Comparison of ENCODE assay signal across 26 cellular contexts in the genomic region with DNA sequence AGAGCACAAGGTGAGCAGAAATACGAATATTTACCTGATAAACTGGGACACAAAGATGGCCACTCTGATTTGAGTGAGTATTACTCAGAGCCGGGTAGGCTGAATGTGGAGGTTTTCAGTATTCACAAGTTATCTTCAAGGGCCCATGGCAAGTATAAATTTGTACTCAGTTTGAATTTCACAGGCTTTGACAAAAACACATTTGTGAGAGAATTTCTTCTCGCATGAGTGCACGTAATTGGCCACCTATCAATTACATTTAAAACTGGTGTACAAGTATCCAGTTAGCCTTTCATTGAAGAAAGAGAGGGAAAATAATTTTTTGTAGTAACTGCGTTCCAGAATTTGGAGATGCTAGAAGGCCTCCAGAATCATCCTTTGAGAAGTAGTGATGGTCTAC.
"Had no signal": no experiment of that assay in that cellular context is flagged by ENCODE, and none has a peak within 500 bp of the region (broad histone marks: within the 10 kb centered on the region; RNA-seq: fewer than 3 reads in every experiment).

No MANE protein-coding gene starts in this region.

- H3K9me3 ChIP-seq: stomach, suprapubic skin, testis, thoracic aorta, thyroid gland, tibial artery, tibial nerve, transverse colon, upper lobe of left lung, upper lobe of right lung, uterus, vagina had no signal

- ATAC-seq: stimulated activated effector memory CD8-positive, alpha-beta T cell treated with anti-CD3 and anti-CD28 coated beads, Interleukin-12 subunit alpha, Interleukin-12 subunit beta, amount 100 ng/mL, for 72 hours; stimulated activated memory B cell treated with anti-CD40 and anti-IgM and Interleukin-4, amounts not matched to agents 10 μg/mL and 1 μg/mL and 100 μg/mL, for 72 hours; stimulated activated naive B cell treated with anti-CD40 and anti-IgM and Interleukin-4, amounts not matched to agents 10 μg/mL and 1 μg/mL and 100 μg/mL, for 72 hours; stimulated activated naive CD8-positive, alpha-beta T cell treated with anti-CD3 and anti-CD28 coated beads, Interleukin-15, amount 100 ng/mL, for 72 hours; stimulated activated naive CD8-positive, alpha-beta T cell treated with anti-CD3 and anti-CD28 coated beads, Interleukin-15, Interleukin-2, amounts not matched to agents 100 U/mL and 50 U/mL, for 24 hours; upper lobe of right lung had no signal

- H3K36me3 ChIP-seq: stomach, suprapubic skin, thoracic aorta, thyroid gland, tibial artery, tibial nerve, transverse colon, upper lobe of left lung, upper lobe of right lung, uterus, vagina had no signal

- H3K4me3 ChIP-seq: stomach, suprapubic skin, testis, thoracic aorta, thyroid gland, tibial artery, tibial nerve, transverse colon, upper lobe of left lung, upper lobe of right lung, uterus, vagina had no signal

- DNase-seq: stimulated activated CD4-positive, alpha-beta T cell treated with anti-CD3 and anti-CD28 coated beads, Interleukin-2, amount 100 ng/mL, for 48 hours; stimulated activated CD4-positive, alpha-beta T cell treated with anti-CD3 and anti-CD28 coated beads, Interleukin-4, amount 100 ng/mL, for 1 hour; stimulated activated CD4-positive, alpha-beta T cell treated with anti-CD3 and anti-CD28 coated beads, Interleukin-4, amount 100 ng/mL, for 24 hours; stimulated activated CD4-positive, alpha-beta T cell treated with anti-CD3 and anti-CD28 coated beads, Interleukin-4, amount 100 ng/mL, for 4 hours; stimulated activated CD8-positive, alpha-beta memory T cell treated with anti-CD3 and anti-CD28 coated beads, Interleukin-4, amount 100 ng/mL, for 48 hours; stimulated activated naive B cell treated with anti-CD40 and anti-IgM and Interleukin-4, amounts not matched to agents 10 μg/mL and 1 μg/mL and 100 μg/mL, for 72 hours; stimulated activated naive CD4-positive, alpha-beta T cell; stimulated activated naive CD4-positive, alpha-beta T cell treated with Interleukin-2 at 50 U/mL for 16 hours; stimulated activated naive CD8-positive, alpha-beta T cell treated with anti-CD3 and anti-CD28 coated beads, Interleukin-15, amount 100 ng/mL, for 72 hours; stimulated activated naive CD8-positive, alpha-beta T cell treated with anti-CD3 and anti-CD28 coated beads, Interleukin-15, Interleukin-2, amounts not matched to agents 100 U/mL and 50 U/mL, for 24 hours; stomach; substantia nigra; testis; thyroid gland; tibial artery; transverse colon; trophoblast cell; upper lobe of left lung; upper lobe of right lung; uterus had no signal

- H3K27ac ChIP-seq: stomach, suprapubic skin, testis, thoracic aorta, thyroid gland, tibial artery, tibial nerve, transverse colon, upper lobe of left lung, upper lobe of right lung, uterus, vagina had no signal

- H3K4me1 ChIP-seq: suprapubic skin, thyroid gland, tibial artery, transverse colon, upper lobe of left lung, upper lobe of right lung, uterus, vagina had no signal
